ENCODE assay signal across 8 cellular contexts in genomic region chr1:16534829-16535456, GRCh38. TPM values are rescaled to one million over a fixed set of nuclear protein-coding genes. Genes with fewer than 3 reads are reported as not detected.
DNase-seq lines count a peak whose midpoint lies in the region; ATAC-seq and TF ChIP-seq lines count a peak whose summit lies in the region.
"Not testable (repeated sequence)": the region's sequence is repeated elsewhere in the genome, so short reads cannot be mapped to it uniquely, and the experiment has no call there.

No MANE protein-coding gene starts in this region.

- peaks cover 46% of the 10 kb centered on the region for H3K27me3 Mint-ChIP-seq in T-helper 1 cell treated with Interleukin-12 subunit alpha and Interleukin-12 subunit beta and Interleukin-4 antibody, amounts not matched to agents 30 μg/mL and 1 μg/mL, for 36 hours (ENCODE audit: low read depth)
- H3K27me3 Mint-ChIP-seq in activated naive CD8-positive, alpha-beta T cell = peaks cover 15% of the 10 kb centered on the region

- not testable (repeated sequence) for H3K9me3 ChIP-seq in AG04450 (ENCODE audit: control insufficient read depth, insufficient read depth, low read length)

- H3K36me3 Mint-ChIP-seq in T-helper 1 cell treated with Interleukin-12 subunit alpha and Interleukin-12 subunit beta and Interleukin-4 antibody, amounts not matched to agents 30 μg/mL and 1 μg/mL, for 36 hours (ENCODE audit: low read depth); activated naive CD8-positive, alpha-beta T cell: not testable (repeated sequence)

- not testable (repeated sequence) for H3K9me3 Mint-ChIP-seq in T-helper 1 cell treated with Interleukin-12 subunit alpha and Interleukin-12 subunit beta and Interleukin-4 antibody, amounts not matched to agents 30 μg/mL and 1 μg/mL, for 36 hours; activated naive CD8-positive, alpha-beta T cell (ENCODE audit: low read depth)

- CTCF ChIA-PET in AG04450 (lab: Charles Lee); HEK293T (lab: Yijun Ruan, JAX): not testable (repeated sequence)

- ATAC-seq in omental fat pad (ENCODE audit: low FRiP score) = peak; percentile 54

- H3K4me3 ChIP-seq in AG04450 (ENCODE audit: low read depth, low read length) = not testable (repeated sequence)

- POLR2A ChIA-PET in AG04450 (lab: Yijun Ruan, JAX); HEK293T (lab: Yijun Ruan, JAX): not testable (repeated sequence)

- H3K27me3 ChIP-seq in AG04450 (ENCODE audit: control insufficient read depth, insufficient read depth, low read length) = peaks cover 15% of the 10 kb centered on the region

- not testable (repeated sequence) for H3K4me1 Mint-ChIP-seq in T-helper 1 cell treated with Interleukin-12 subunit alpha and Interleukin-12 subunit beta and Interleukin-4 antibody, amounts not matched to agents 30 μg/mL and 1 μg/mL, for 36 hours (ENCODE audit: low read depth); activated naive CD8-positive, alpha-beta T cell (ENCODE audit: low read depth)

- not testable (repeated sequence) for H3K27ac Mint-ChIP-seq in T-helper 1 cell treated with Interleukin-12 subunit alpha and Interleukin-12 subunit beta and Interleukin-4 antibody, amounts not matched to agents 30 μg/mL and 1 μg/mL, for 36 hours
- peak overlapping the region; percentile 75 for H3K27ac Mint-ChIP-seq in activated naive CD8-positive, alpha-beta T cell

- H3K27ac ChIP-seq in AG04450 (ENCODE audit: low read depth, low read length) = not testable (repeated sequence)

- not testable (repeated sequence) for TF ChIP-seq POLR2A in erythroblast (IDR thresholded peaks at IDR 0.05; ENCODE audit: low read length)

- H3K4me3 Mint-ChIP-seq in T-helper 1 cell treated with Interleukin-12 subunit alpha and Interleukin-12 subunit beta and Interleukin-4 antibody, amounts not matched to agents 30 μg/mL and 1 μg/mL, for 36 hours = peak overlapping the region; percentile 28
- peak overlapping the region; percentile 78 for H3K4me3 Mint-ChIP-seq in activated naive CD8-positive, alpha-beta T cell

- TF ChIP-seq CTCF in AG04450 (IDR thresholded peaks at IDR 0.05; ENCODE audit: low read depth, low read length); omental fat pad (IDR thresholded peaks at IDR 0.05): not testable (repeated sequence)

- DNase-seq in AG04450 (ENCODE audit: low read depth, low spot score) (peak; percentile 16), erythroblast (lab: John Stamatoyannopoulos, UW) (peak; percentile 54 to 64), islet precursor cell (peak; percentile 92)
- DNase-seq in HEK293T (ENCODE audit: extremely low spot score); omental fat pad (ENCODE audit: low spot score): not testable (repeated sequence)
- DNase-seq in stimulated activated CD8-positive, alpha-beta memory T cell treated with anti-CD3 and anti-CD28 coated beads, Interleukin-2, amount 100 ng/mL, for 48 hours (ENCODE audit: low read depth in 2 of 2) = peak; percentile 45 to 46

TF ChIP-seq in HEK293T, 16 proteins besides CTCF, POLR2A, EP300 and RAD21:
- peak; percentile 58; the same call in 1 of the 2 replicates for TF ChIP-seq PKNOX1 (IDR thresholded peaks at IDR 0.05)

RNA-seq across cellular contexts. Expression of gene RNU1-1, which starts 20.9 kb away (rescaled TPM):
- under 0.01 TPM in 1 of 2 replicates, not detected in the other for polyA plus RNA-seq in AG04450 (2011; rRNA removed)
- polyA minus RNA-seq in AG04450 (2011; rRNA and poly(A)+ RNA removed) = 32,191 and 46,154 TPM in 2 replicates
- total RNA-seq in omental fat pad = under 1 TPM; under 0.01 TPM
